12 cellular contexts compared by ENCODE assay signal in the genomic region with DNA sequence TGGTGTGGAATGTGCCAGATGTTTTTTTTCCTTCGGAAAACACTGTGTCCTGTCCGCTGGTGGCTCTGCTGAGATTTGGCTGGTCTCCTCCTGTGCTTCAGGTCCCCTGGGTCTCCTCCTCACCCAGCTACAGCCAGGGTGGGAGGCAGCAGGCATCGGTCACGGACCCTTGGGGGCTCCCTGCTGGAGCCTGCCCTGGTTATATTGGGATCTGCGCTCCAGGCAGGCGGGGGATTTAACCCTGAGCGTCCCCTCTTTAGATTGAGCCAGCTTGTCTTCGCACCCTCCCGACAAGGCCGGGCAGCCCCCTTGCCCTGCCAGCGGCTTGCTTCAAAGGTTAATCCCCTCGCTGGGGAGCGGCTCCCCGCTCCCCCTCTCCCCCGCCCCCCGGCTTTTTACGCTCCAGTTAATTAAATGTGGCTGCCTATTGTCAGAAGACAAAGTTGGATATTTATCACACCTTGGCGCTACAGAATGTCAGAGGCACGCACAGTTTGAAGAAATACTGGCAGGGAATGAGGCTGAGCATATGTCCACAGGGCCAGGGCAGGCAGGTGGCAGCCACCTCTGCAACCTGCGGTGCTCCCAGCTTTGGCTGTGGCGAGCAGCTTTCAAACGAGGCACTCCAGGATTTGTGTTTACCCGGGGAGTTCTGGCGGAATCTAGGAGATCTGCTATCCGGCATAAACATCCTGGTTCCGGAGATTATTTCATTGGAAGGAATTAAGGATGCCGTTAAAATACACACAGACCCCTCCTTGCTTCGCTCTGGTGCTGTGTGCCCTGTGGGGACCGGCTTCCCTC. TPM values are rescaled to one million over a fixed set of nuclear protein-coding genes. Genes with fewer than 3 reads are reported as not detected.
DNase-seq lines count a peak whose midpoint lies in the region; TF ChIP-seq lines count a peak whose summit lies in the region.
"Had no signal": no experiment of that assay in that cellular context is flagged by ENCODE, and none has a peak within 500 bp of the region (broad histone marks: within the 10 kb centered on the region; RNA-seq: fewer than 3 reads in every experiment).

No MANE protein-coding gene starts in this region.

- H3K4me3 ChIP-seq in stomach smooth muscle (ENCODE audit: low read length in 2 of 2) = peak overlapping the region; percentile 48 to 59
- H3K4me3 ChIP-seq: skin epidermis had no signal

- peak overlapping the region; percentile 82 for H3K27ac ChIP-seq in stomach smooth muscle (ENCODE audit: low read length)

- H3K4me1 ChIP-seq in stomach smooth muscle (ENCODE audit: control insufficient read depth, insufficient read depth, low read length) = peaks cover 61% of the 10 kb centered on the region

- no peaks in the 10 kb centered on the region for H3K9me3 ChIP-seq in stomach smooth muscle (ENCODE audit: control insufficient read depth in 2 of 2, low read length in 2 of 2)

- H3K9ac ChIP-seq in stomach smooth muscle (ENCODE audit: low read length in 2 of 2) = peak overlapping the region; percentile 42 to 57

- no peaks in the 10 kb centered on the region for H3K36me3 ChIP-seq in stomach smooth muscle (ENCODE audit: control insufficient read depth in 2 of 2, insufficient read depth in 2 of 2, low read length in 2 of 2)

- DNase-seq in DMS53 (lab: John Stamatoyannopoulos, UW) (peak; percentile 34), DMS53 treated with DMSO at 0.1 percent for 48 hours (lab: John Stamatoyannopoulos, UW; ENCODE audit: unreplicated experiment) (no peak), hepatic stellate cell (ENCODE audit: low spot score) (peak; percentile 43), activated gamma-delta T cell treated with Interleukin-2 at 50 U/mL for 16 hours (no peak), H4 (ENCODE audit: low spot score) (no peak), NOMO-1 treated with dmso at 0.1 percent for 144 hours (lab: John Stamatoyannopoulos, UW; ENCODE audit: unreplicated experiment) (no peak)
- DNase-seq: activated T-cell treated with anti-CD3 and anti-CD28 coated beads, Interleukin-2, amount 50 U/mL, for 1 hour; effector memory CD4-positive, alpha-beta T cell; stimulated activated naive CD4-positive, alpha-beta T cell treated with Interleukin-2 at 50 U/mL for 16 hours had no signal

- no peaks in the 10 kb centered on the region for H3K27me3 ChIP-seq in stomach smooth muscle (ENCODE audit: control insufficient read depth in 1 of 2, insufficient read depth in 2 of 2, low read length in 2 of 2)

TF ChIP-seq in PFSK-1, 5 proteins besides CTCF, POLR2A, EP300 and RAD21:
- no peak; the same call in 1 of the 2 replicates for TF ChIP-seq SIN3A (IDR thresholded peaks at IDR 0.05; ENCODE audit: borderline replicate concordance, insufficient read depth, low read length)
- peak; percentile 62 for TF ChIP-seq FOXP2 (optimal IDR thresholded peaks at IDR 0.05; ENCODE audit: borderline replicate concordance, extremely low read depth, extremely low read length, insufficient read depth)

RNA-seq across cellular contexts. Expression of a gene that starts 38.2 kb away (rescaled TPM):
- 148 TPM for polyA plus RNA-seq in PFSK-1 (2012; ENCODE audit: insufficient read length, low read depth)
- total RNA-seq in H4 (2014; rRNA removed; shearing (Covaris generic)) = 8.0 and 11.9 TPM in 2 replicates

Comparison
In these comparisons a context has a peak if more than half of its experiments do, and no peak if none do; other contexts are left out.
1. DNase-seq: peak in DMS53 (single experiment) and hepatic stellate cell (single experiment); none in DMS53 treated with DMSO at 0.1 percent for 48 hours (single experiment), activated gamma-delta T cell treated with Interleukin-2 at 50 U/mL for 16 hours (single experiment), H4 (single experiment) and NOMO-1 treated with dmso at 0.1 percent for 144 hours (single experiment).